In genomic region chr3:31004025-31004678, GRCh38 we compare ENCODE assay signal across 9 cellular contexts.
DNase-seq lines count a peak whose midpoint lies in the region; ATAC-seq and TF ChIP-seq lines count a peak whose summit lies in the region.
"Had no signal": no experiment of that assay in that cellular context is flagged by ENCODE, and none has a peak within 500 bp of the region (broad histone marks: within the 10 kb centered on the region; RNA-seq: fewer than 3 reads in every experiment).

No MANE protein-coding gene starts in this region.

- DNase-seq in ACHN (peak; percentile 32), epithelial cell of prostate (ENCODE audit: low read depth, low spot score) (peak; percentile 37), cerebellar nuclear complex (lab: John Stamatoyannopoulos, UW) (no peak), NCI-H524 treated with DMSO at 0.1 percent for 48 hours (lab: John Stamatoyannopoulos, UW) (no peak), erythroblast (lab: John Stamatoyannopoulos, UW) (no peak), RWPE1 (ENCODE audit: low spot score) (no peak)
- DNase-seq: NCI-H187 treated with DMSO at 0.1 percent for 48 hours had no signal

- CTCF ChIA-PET in RWPE1 (lab: Yijun Ruan, JAX) = no interaction called here

- H3K27ac ChIP-seq in epithelial cell of prostate (no peak overlapping the region), RWPE1 (no peak overlapping the region)

- in situ Hi-C loops in ACHN (cut with HindIII; ENCODE audit: low pct_ligation_motif_present, low pct_unique_long_range_greater_than_20kb, low sequenced_read_pairs) = no loop called here

- TF ChIP-seq POLR2A in erythroblast (IDR thresholded peaks at IDR 0.05; ENCODE audit: low read length) = no peak

- POLR2A ChIA-PET in RWPE1 (lab: Yijun Ruan, JAX; ENCODE audit: low non-redundant PET) = no interaction called here

- TF ChIP-seq CTCF in RWPE1 (conservative IDR thresholded peaks at IDR 0.05; ENCODE audit: low read depth) = no peak

- ATAC-seq in GM19395 (IDR thresholded peaks at IDR 0.05; ENCODE audit: unreplicated experiment) (peak; percentile 70), HG03521 (IDR thresholded peaks at IDR 0.05; ENCODE audit: unreplicated experiment) (peak; percentile 48)

Comparison
In these comparisons a context has a peak if more than half of its experiments do, and no peak if none do; other contexts are left out.
1. DNase-seq: peak in ACHN (single experiment) and epithelial cell of prostate (single experiment); none in cerebellar nuclear complex (0 of 2), NCI-H524 treated with DMSO at 0.1 percent for 48 hours (single experiment), erythroblast (0 of 2) and RWPE1 (single experiment).